In genomic region chr2:157492189-157492773, GRCh38 we compare ENCODE assay signal across 9 cellular contexts. TPM values are rescaled to one million over a fixed set of nuclear protein-coding genes. Genes with fewer than 3 reads are reported as not detected.
DNase-seq lines count a peak whose midpoint lies in the region; ATAC-seq and TF ChIP-seq lines count a peak whose summit lies in the region.
"Had no signal": no experiment of that assay in that cellular context is flagged by ENCODE, and none has a peak within 500 bp of the region (broad histone marks: within the 10 kb centered on the region; RNA-seq: fewer than 3 reads in every experiment).

No MANE protein-coding gene starts in this region.

- H3K4me3 Mint-ChIP-seq in Caco-2 (ENCODE audit: unreplicated experiment): no peak overlapping the region
- H3K4me3 Mint-ChIP-seq in effector memory CD8-positive, alpha-beta T cell: no peak overlapping the region
- H3K4me3 Mint-ChIP-seq: activated naive CD4-positive, alpha-beta T cell treated with anti-CD3 and anti-CD28 coated beads, Interleukin-2, amount 50 U/mL, for 24 hours had no signal

- H3K4me3 ChIP-seq in Caco-2 (ENCODE audit: low read depth, low read length): no peak overlapping the region

- no peak overlapping the region for H3K27ac Mint-ChIP-seq in Caco-2 (ENCODE audit: unreplicated experiment)
- H3K27ac Mint-ChIP-seq in effector memory CD8-positive, alpha-beta T cell: no peak overlapping the region

- H3K4me1 Mint-ChIP-seq in Caco-2 (ENCODE audit: low read depth, unreplicated experiment): no peaks in the 10 kb centered on the region
- H3K4me1 Mint-ChIP-seq in effector memory CD8-positive, alpha-beta T cell (ENCODE audit: low read depth in 2 of 2): peaks cover 0 to 13% of the 10 kb centered on the region in 2 donors

- H3K4me1 ChIP-seq in Caco-2: no peaks in the 10 kb centered on the region

- TF ChIP-seq CTCF in Caco-2 (IDR thresholded peaks at IDR 0.05; ENCODE audit: insufficient read depth in 1 of 2, low read depth in 1 of 2, low read length in 1 of 2, severe bottlenecking in 1 of 2, unreplicated experiment in 1 of 2): peak; percentile 78 to 87

- no TSS peak for BruUV-seq in Caco-2 (replicated peaks; lab: Mats Ljungman, UMichigan)

- peak; percentile 97 for ATAC-seq in GM19395 (IDR thresholded peaks at IDR 0.05; ENCODE audit: unreplicated experiment)
- peak; percentile 96 for ATAC-seq in HG03432 (IDR thresholded peaks at IDR 0.05; ENCODE audit: unreplicated experiment)
- peak; percentile 97 for ATAC-seq in effector memory CD8-positive, alpha-beta T cell (replicated peaks)

- no peaks in the 10 kb centered on the region for H3K27me3 Mint-ChIP-seq in Caco-2 (ENCODE audit: insufficient read depth, unreplicated experiment)
- H3K27me3 Mint-ChIP-seq in effector memory CD8-positive, alpha-beta T cell: peaks cover 0 to 1% of the 10 kb centered on the region in 2 donors
- H3K27me3 Mint-ChIP-seq: activated naive CD4-positive, alpha-beta T cell treated with anti-CD3 and anti-CD28 coated beads, Interleukin-2, amount 50 U/mL, for 24 hours had no signal

- POLR2A ChIA-PET in Caco-2 (lab: Charles Lee): no interaction called here

- H3K9me3 Mint-ChIP-seq in Caco-2 (ENCODE audit: unreplicated experiment): no peaks in the 10 kb centered on the region
- H3K9me3 Mint-ChIP-seq in effector memory CD8-positive, alpha-beta T cell: no peaks in the 10 kb centered on the region
- H3K9me3 Mint-ChIP-seq: activated naive CD4-positive, alpha-beta T cell treated with anti-CD3 and anti-CD28 coated beads, Interleukin-2, amount 50 U/mL, for 24 hours had no signal

- DNase-seq in Caco-2 (peak; percentile 63 to 74), NCI-H748 (lab: John Stamatoyannopoulos, UW; ENCODE audit: unreplicated experiment) (peak; percentile 80), middle frontal gyrus (ENCODE audit: extremely low spot score, low spot score) (peak; percentile 54)
- DNase-seq in activated CD8-positive, alpha-beta memory T cell treated with anti-CD3 and anti-CD28 coated beads for 1 hour (ENCODE audit: extremely low read depth in 1 of 2, low read depth in 1 of 2): peak; percentile 40
- peak; percentile 60 to 64 (median 63) for DNase-seq in effector memory CD8-positive, alpha-beta T cell
- DNase-seq in stimulated activated CD8-positive, alpha-beta memory T cell treated with anti-CD3 and anti-CD28 coated beads, Interleukin-7, amount 100 ng/mL, for 24 hours (ENCODE audit: low read depth): peak; percentile 48

- CTCF ChIA-PET in Caco-2 (lab: Charles Lee): interaction anchor here (0.6 to 1.9 kb wide), 8 partner anchors 52 to 532 kb away, joined by 3 to 12 read pairs (median 4); no protein-coding TSS in a partner anchor

- no peaks in the 10 kb centered on the region for H3K27me3 ChIP-seq in Caco-2 (replicated peaks; ENCODE audit: control insufficient read depth, insufficient read depth, low read length)

- no peaks in the 10 kb centered on the region for H3K9me3 ChIP-seq in Caco-2

- H3K36me3 Mint-ChIP-seq in Caco-2 (ENCODE audit: insufficient read depth, unreplicated experiment): no peaks in the 10 kb centered on the region
- H3K36me3 Mint-ChIP-seq in effector memory CD8-positive, alpha-beta T cell (ENCODE audit: insufficient read depth): no peaks in the 10 kb centered on the region
- H3K36me3 Mint-ChIP-seq: activated naive CD4-positive, alpha-beta T cell treated with anti-CD3 and anti-CD28 coated beads, Interleukin-2, amount 50 U/mL, for 24 hours had no signal

- intact Hi-C loops in Caco-2 (cut with micrococcal nuclease; ENCODE audit: unreplicated experiment): loop anchor here (1.0 to 5.0 kb wide), 5 partner anchors 101 to 519 kb away; no protein-coding TSS in a partner anchor

- H3K36me3 ChIP-seq in Caco-2 (ENCODE audit: control insufficient read depth, insufficient read depth, low read length): no peaks in the 10 kb centered on the region

RNA-seq across cellular contexts. Expression of gene CYTIP, which starts 48.4 kb away (rescaled TPM):
- total RNA-seq in Caco-2 (2022): 0.26 and 1.1 TPM in 2 replicates
